ENCODE assay signal across 8 cellular contexts in the genomic region with DNA sequence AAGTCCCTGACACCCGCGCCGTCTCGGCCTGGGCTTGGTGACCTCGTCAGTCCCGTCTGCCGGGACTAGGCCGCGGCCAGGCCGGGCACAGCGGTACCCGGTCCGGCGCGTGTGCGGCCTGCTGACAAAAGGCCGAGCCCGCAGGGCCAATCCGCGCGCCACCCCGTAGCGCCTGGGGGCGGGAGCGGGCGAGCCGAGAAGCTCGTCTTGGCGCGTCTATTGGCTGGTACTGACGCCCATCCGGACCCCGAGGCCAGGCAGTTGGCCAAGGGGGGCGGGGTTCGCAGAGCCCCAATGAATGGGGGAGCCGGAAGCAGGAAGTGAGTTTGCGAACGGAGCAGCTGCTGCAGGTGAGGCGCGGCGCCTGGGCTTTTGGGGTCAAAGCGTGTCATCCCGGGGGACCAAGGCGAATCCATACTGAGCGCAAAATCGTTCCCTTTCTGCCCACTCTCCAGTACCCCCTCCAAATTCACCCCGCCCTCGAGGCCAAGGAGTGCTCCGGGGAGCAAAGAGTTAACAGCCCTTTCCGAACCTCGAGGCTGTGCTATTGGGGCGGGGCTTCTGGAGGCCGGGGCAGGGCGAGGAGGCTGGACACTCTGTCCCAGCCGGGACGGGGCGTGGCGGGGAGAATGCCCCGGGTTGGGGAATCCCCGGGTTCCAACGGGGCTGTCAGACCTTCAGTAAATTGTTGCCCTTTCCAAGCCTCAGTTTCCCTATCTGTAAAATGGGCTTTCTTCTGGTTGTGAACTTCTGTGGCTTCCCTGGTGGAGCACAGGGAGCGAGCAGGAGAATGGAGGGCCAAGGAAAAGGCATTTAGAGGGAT. TPM values are rescaled to one million over a fixed set of nuclear protein-coding genes. Genes with fewer than 3 reads are reported as not detected.
DNase-seq lines count a peak whose midpoint lies in the region; ATAC-seq and TF ChIP-seq lines count a peak whose summit lies in the region.

DPP3 (plus strand) TSS at position 319 of the 823 bp plus-strand sequence. CDS start 1,767 bp downstream, outside the sequence.

- H3K79me1 ChIP-seq in mesenchymal stem cell (replicated peaks; ENCODE audit: low read length, poor library complexity, severe bottlenecking): peaks cover 24% of the 10 kb centered on the region

- peak within 1 kb of the TSS; percentile 91 for H3K4me3 Mint-ChIP-seq in effector memory CD8-positive, alpha-beta T cell

- H4K8ac ChIP-seq in mesenchymal stem cell (ENCODE audit: low read length): peak within 1 kb of the TSS; percentile 94

- ATAC-seq in effector memory CD8-positive, alpha-beta T cell (replicated peaks): peak; percentile 98

- peak within 1 kb of the TSS; percentile 96 for H3K27ac ChIP-seq in mesenchymal stem cell (ENCODE audit: low read length, poor library complexity, severe bottlenecking)

- H3K4me2 ChIP-seq in mesenchymal stem cell (ENCODE audit: low read length, poor library complexity, severe bottlenecking): peak within 1 kb of the TSS; percentile 82

- H3K4ac ChIP-seq in mesenchymal stem cell (ENCODE audit: low read depth in 1 of 2, low read length in 2 of 2): peak within 1 kb of the TSS; percentile 55 to 97

- no peak for TF ChIP-seq CTCF in GM20000 (IDR thresholded peaks at IDR 0.05; ENCODE audit: extremely low read depth, missing control alignments)

- peak within 1 kb of the TSS in 1 of 2 experiments; percentile 82 for H3K14ac ChIP-seq in mesenchymal stem cell (ENCODE audit: low read length in 2 of 2)

- H2BK5ac ChIP-seq in mesenchymal stem cell (ENCODE audit: low read depth, low read length, poor library complexity, severe bottlenecking): peak within 1 kb of the TSS; percentile 85

- H3K4me3 ChIP-seq in mesenchymal stem cell (ENCODE audit: insufficient read depth in 1 of 2, low read depth in 1 of 2, low read length in 2 of 2): peak within 1 kb of the TSS; percentile 73 to 96

- H2BK12ac ChIP-seq in mesenchymal stem cell (ENCODE audit: low read length in 2 of 2): peak within 1 kb of the TSS in 1 of 2 experiments; percentile 6

- H2AFZ ChIP-seq in mesenchymal stem cell (ENCODE audit: low read depth, low read length): peak within 1 kb of the TSS; percentile 36

- H3K18ac ChIP-seq in mesenchymal stem cell (ENCODE audit: low read depth in 1 of 2, low read length in 2 of 2): peak within 1 kb of the TSS; percentile 46 to 84

- peak within 1 kb of the TSS; percentile 91 for H2BK15ac ChIP-seq in mesenchymal stem cell (ENCODE audit: low read depth, poor library complexity, severe bottlenecking)

- peaks cover 30 to 37% of the 10 kb centered on the region in 2 experiments for H3K36me3 ChIP-seq in mesenchymal stem cell (ENCODE audit: control insufficient read depth in 1 of 2, insufficient read depth in 2 of 2, low read depth in 1 of 2, low read length in 2 of 2)

- no peaks in the 10 kb centered on the region for H3K9me3 Mint-ChIP-seq in effector memory CD8-positive, alpha-beta T cell

- peaks cover 14% of the 10 kb centered on the region for H3K4me1 ChIP-seq in mesenchymal stem cell (ENCODE audit: control insufficient read depth, insufficient read depth, low read depth, low read length)

- H4K91ac ChIP-seq in mesenchymal stem cell (ENCODE audit: low read length): peak within 1 kb of the TSS; percentile 65

- H3K36me3 Mint-ChIP-seq in effector memory CD8-positive, alpha-beta T cell (ENCODE audit: insufficient read depth): peaks cover 15% of the 10 kb centered on the region

- H3K4me1 Mint-ChIP-seq in effector memory CD8-positive, alpha-beta T cell (ENCODE audit: low read depth in 2 of 2): peaks cover 25 to 29% of the 10 kb centered on the region in 2 donors

- no peaks in the 10 kb centered on the region for H3K27me3 ChIP-seq in mesenchymal stem cell (ENCODE audit: control insufficient read depth in 1 of 2, insufficient read depth in 1 of 2, low read length in 2 of 2)

- H3K23ac ChIP-seq in mesenchymal stem cell (ENCODE audit: low read length in 2 of 2): peak within 1 kb of the TSS in 1 of 2 experiments; percentile 46

- H2BK120ac ChIP-seq in mesenchymal stem cell (ENCODE audit: low read depth, low read length): peak within 1 kb of the TSS; percentile 71

- no peaks in the 10 kb centered on the region for H3K9me3 ChIP-seq in mesenchymal stem cell (ENCODE audit: control insufficient read depth, low read length)

- peak within 1 kb of the TSS; percentile 99 for H3K9ac ChIP-seq in mesenchymal stem cell (ENCODE audit: low read length)

- peak within 1 kb of the TSS; percentile 91 to 92 for H3K27ac Mint-ChIP-seq in effector memory CD8-positive, alpha-beta T cell

- no peaks in the 10 kb centered on the region for H3K27me3 Mint-ChIP-seq in effector memory CD8-positive, alpha-beta T cell

- DNase-seq in CMK (ENCODE audit: low read depth) (peak; percentile 94), GM20000 (ENCODE audit: low spot score) (peak; percentile 100), HT-29 (ENCODE audit: low spot score) (peak; percentile 99), NOMO-1 (lab: John Stamatoyannopoulos, UW; ENCODE audit: unreplicated experiment in 2 of 2) (peak; percentile 96 to 99), mesenchymal stem cell (peak; percentile 98)
- DNase-seq in activated CD8-positive, alpha-beta memory T cell treated with anti-CD3 and anti-CD28 coated beads for 4 hours (ENCODE audit: low read depth in 2 of 2): peak; percentile 88 to 89
- DNase-seq in effector memory CD8-positive, alpha-beta T cell: peak; percentile 94 to 95 (median 94)
- DNase-seq in stimulated activated CD8-positive, alpha-beta memory T cell treated with anti-CD3 and anti-CD28 coated beads, Interleukin-12 subunit alpha, Interleukin-12 subunit beta, amount 100 ng/mL, for 4 hours (ENCODE audit: low read depth): peak; percentile 92

- under 1% methylated on average over 61 of the region's 62 CpGs for WGBS in mesenchymal stem cell

- H2AK5ac ChIP-seq in mesenchymal stem cell (ENCODE audit: low read length, severe bottlenecking): peak within 1 kb of the TSS; percentile 24

RNA-seq across cellular contexts. Expression of gene DPP3, which starts in this region (rescaled TPM):
- total RNA-seq in HT-29 (2014; rRNA removed; shearing (Covaris generic)): 210 and 224 TPM in 2 replicates
- polyA plus RNA-seq in mesenchymal stem cell (2013, experiment 1 of 2): 31.7 TPM
- polyA plus RNA-seq in mesenchymal stem cell (2013, experiment 2 of 2): 31.0 TPM

Comparison
In these comparisons a context has a peak if more than half of its experiments do, and no peak if none do; other contexts are left out.
1. Peak in every context shown above with its lines: DNase-seq, ATAC-seq, H3K4me3 ChIP-seq and H3K27ac ChIP-seq.